14 cellular contexts compared by ENCODE assay signal in genomic region chr1:44361478-44361877, GRCh38. TPM values are rescaled to one million over a fixed set of nuclear protein-coding genes. Genes with fewer than 3 reads are reported as not detected.
DNase-seq lines count a peak whose midpoint lies in the region; ATAC-seq and TF ChIP-seq lines count a peak whose summit lies in the region.
"Had no signal": no experiment of that assay in that cellular context is flagged by ENCODE, and none has a peak within 500 bp of the region (broad histone marks: within the 10 kb centered on the region; RNA-seq: fewer than 3 reads in every experiment).

No MANE protein-coding gene starts in this region.

- no peak overlapping the region for H4K5ac ChIP-seq in H9 (ENCODE audit: insufficient read length, low read depth, low read length)

- no peak for ATAC-seq in gastrocnemius medialis
- ATAC-seq: stimulated activated memory B cell treated with anti-CD40 and anti-IgM and Interleukin-4, amounts not matched to agents 10 μg/mL and 1 μg/mL and 100 μg/mL, for 72 hours had no signal

- no peak overlapping the region for H3K27ac ChIP-seq in H9 (ENCODE audit: insufficient read length, low read depth, low read length)
- H3K27ac ChIP-seq in mesenchymal stem cell (ENCODE audit: low read length, poor library complexity, severe bottlenecking): no peak overlapping the region
- no peak overlapping the region for H3K27ac ChIP-seq in effector memory CD4-positive, alpha-beta T cell (ENCODE audit: insufficient read depth, low read length, poor library complexity, severe bottlenecking)
- no peak overlapping the region for H3K27ac ChIP-seq in gastrocnemius medialis
- H3K27ac ChIP-seq: Peyer's patch had no signal

- H3K79me2 ChIP-seq in H9 (ENCODE audit: insufficient read depth, low read length): no peaks in the 10 kb centered on the region

- no peaks in the 10 kb centered on the region for H3K36me3 Mint-ChIP-seq in H9 (ENCODE audit: insufficient read depth in 1 of 3, low read depth in 3 of 3)
- H3K36me3 Mint-ChIP-seq: CD14-positive monocyte; stimulated activated memory B cell treated with anti-CD40 and anti-IgM and Interleukin-4, amounts not matched to agents 10 μg/mL and 1 μg/mL and 100 μg/mL, for 72 hours had no signal

- H2BK120ac ChIP-seq in H9 (ENCODE audit: low read depth, low read length, poor library complexity, severe bottlenecking) (no peak overlapping the region), mesenchymal stem cell (ENCODE audit: low read depth, low read length) (no peak overlapping the region)

- no peaks in the 10 kb centered on the region for H3K9me3 Mint-ChIP-seq in H9
- H3K9me3 Mint-ChIP-seq: CD14-positive monocyte; stimulated activated memory B cell treated with anti-CD40 and anti-IgM and Interleukin-4, amounts not matched to agents 10 μg/mL and 1 μg/mL and 100 μg/mL, for 72 hours had no signal

- peaks cover 7% of the 10 kb centered on the region for H3K27me3 Mint-ChIP-seq in H9 (ENCODE audit: low read depth)

- H3K18ac ChIP-seq in H9 (ENCODE audit: insufficient read length, low read depth, low read length): no peak overlapping the region
- H3K18ac ChIP-seq in mesenchymal stem cell (ENCODE audit: low read depth in 1 of 2, low read length in 2 of 2): no peak overlapping the region

- H3K14ac ChIP-seq in H9 (ENCODE audit: insufficient read depth, low read length) (no peak overlapping the region), mesenchymal stem cell (ENCODE audit: low read length in 2 of 2) (no peak overlapping the region)

- H2AK5ac ChIP-seq in H9 (ENCODE audit: insufficient read length, low read length): no peak overlapping the region
- no peak overlapping the region for H2AK5ac ChIP-seq in mesenchymal stem cell (ENCODE audit: low read length, severe bottlenecking)

- H2BK15ac ChIP-seq in H9 (ENCODE audit: low read depth, low read length): no peak overlapping the region
- no peak overlapping the region for H2BK15ac ChIP-seq in mesenchymal stem cell (ENCODE audit: low read depth, poor library complexity, severe bottlenecking)

- TF ChIP-seq CTCF in AG04449 (IDR thresholded peaks at IDR 0.05; ENCODE audit: insufficient read depth, low read length, missing control alignments) (peak; percentile 1), H9 (conservative IDR thresholded peaks at IDR 0.05) (peak; percentile 49; the same call in 2 of the 3 replicates), gastrocnemius medialis (IDR thresholded peaks at IDR 0.05 in 4 of 5, conservative IDR thresholded peaks at IDR 0.05 in 1 of 5) (no peak)

- DNase-seq in AG04449 (ENCODE audit: low read depth, low spot score) (no peak), H9 (peak; percentile 35), amniotic epithelial cell (ENCODE audit: low read depth) (peak; percentile 14), iPS-NIHi11 (ENCODE audit: low spot score) (peak; percentile 36), mesenchymal stem cell (no peak), SK-N-DZ (ENCODE audit: low spot score) (no peak), gastrocnemius medialis (no peak)
- DNase-seq in effector memory CD4-positive, alpha-beta T cell: no peak
- DNase-seq: amygdala, kidney glomerular epithelial cell, NCI-H2171, Peyer's patch had no signal

- H3K4me1 ChIP-seq in H9 (ENCODE audit: insufficient read depth, low read length) (no peaks in the 10 kb centered on the region), mesenchymal stem cell (ENCODE audit: control insufficient read depth, insufficient read depth, low read depth, low read length) (no peaks in the 10 kb centered on the region), gastrocnemius medialis (no peaks in the 10 kb centered on the region)
- H3K4me1 ChIP-seq in effector memory CD4-positive, alpha-beta T cell (ENCODE audit: control insufficient read depth, insufficient read depth, low read length, poor library complexity, severe bottlenecking): no peaks in the 10 kb centered on the region
- H3K4me1 ChIP-seq: Peyer's patch had no signal

- peak overlapping the region in 1 of 3 experiments; percentile 54; a peak in 2 of 7 replicates for H3K27ac Mint-ChIP-seq in H9
- H3K27ac Mint-ChIP-seq: CD14-positive monocyte; stimulated activated memory B cell treated with anti-CD40 and anti-IgM and Interleukin-4, amounts not matched to agents 10 μg/mL and 1 μg/mL and 100 μg/mL, for 72 hours had no signal

- in situ Hi-C loops in gastrocnemius medialis (cut with MboI; ENCODE audit: low sequenced_read_pairs in 4 of 4): no loop called here

- no peaks in the 10 kb centered on the region for H3K23me2 ChIP-seq in H9 (ENCODE audit: insufficient read length, low read depth, low read length, poor library complexity, severe bottlenecking)

- H3K4me2 ChIP-seq in H9 (ENCODE audit: insufficient read depth, insufficient read length, low read length) (no peak overlapping the region), mesenchymal stem cell (ENCODE audit: low read length, poor library complexity, severe bottlenecking) (no peak overlapping the region)

- no peaks in the 10 kb centered on the region for H3K79me1 ChIP-seq in H9 (ENCODE audit: insufficient read depth, low read depth, low read length, poor library complexity, severe bottlenecking)
- H3K79me1 ChIP-seq in mesenchymal stem cell (replicated peaks; ENCODE audit: low read length, poor library complexity, severe bottlenecking): no peaks in the 10 kb centered on the region

- H2AFZ ChIP-seq in H9 (ENCODE audit: low read length) (no peak overlapping the region), mesenchymal stem cell (ENCODE audit: low read depth, low read length) (no peak overlapping the region)

- H3K9me3 ChIP-seq in H9 (ENCODE audit: control insufficient read depth, low read depth, low read length) (no peaks in the 10 kb centered on the region), mesenchymal stem cell (ENCODE audit: control insufficient read depth, low read length) (no peaks in the 10 kb centered on the region), gastrocnemius medialis (no peaks in the 10 kb centered on the region)
- H3K9me3 ChIP-seq in effector memory CD4-positive, alpha-beta T cell (ENCODE audit: control insufficient read depth, low read length): no peaks in the 10 kb centered on the region
- H3K9me3 ChIP-seq: Peyer's patch had no signal

- no peak overlapping the region for H4K8ac ChIP-seq in H9 (replicated peaks; ENCODE audit: insufficient read length, low read depth, low read length)
- H4K8ac ChIP-seq in mesenchymal stem cell (ENCODE audit: low read length): no peak overlapping the region

- H3K4ac ChIP-seq in H9 (ENCODE audit: low read depth, low read length) (no peak overlapping the region), mesenchymal stem cell (ENCODE audit: low read depth in 1 of 2, low read length in 2 of 2) (no peak overlapping the region)

- H3K27me3 ChIP-seq in H9 (ENCODE audit: insufficient read depth, low read length) (no peaks in the 10 kb centered on the region), mesenchymal stem cell (ENCODE audit: control insufficient read depth in 1 of 2, insufficient read depth in 1 of 2, low read length in 2 of 2) (peaks cover 25 to 28% of the 10 kb centered on the region in 2 experiments), gastrocnemius medialis (no peaks in the 10 kb centered on the region)
- no peaks in the 10 kb centered on the region for H3K27me3 ChIP-seq in effector memory CD4-positive, alpha-beta T cell (replicated peaks; ENCODE audit: control insufficient read depth, insufficient read depth, low read length, poor library complexity, severe bottlenecking)
- H3K27me3 ChIP-seq: Peyer's patch had no signal

- H2BK5ac ChIP-seq in H9 (ENCODE audit: insufficient read length, low read length) (no peak overlapping the region), mesenchymal stem cell (ENCODE audit: low read depth, low read length, poor library complexity, severe bottlenecking) (no peak overlapping the region)

- no peaks in the 10 kb centered on the region for H4K20me1 ChIP-seq in H9 (ENCODE audit: control insufficient read depth, insufficient read depth, insufficient read length)

- H3K4me3 ChIP-seq in AG04449 (ENCODE audit: low read depth, low read length) (no peak overlapping the region), mesenchymal stem cell (ENCODE audit: insufficient read depth in 1 of 2, low read depth in 1 of 2, low read length in 2 of 2) (no peak overlapping the region), gastrocnemius medialis (no peak overlapping the region)
- no peak overlapping the region for H3K4me3 ChIP-seq in effector memory CD4-positive, alpha-beta T cell (ENCODE audit: insufficient read depth, low read depth, low read length, poor library complexity, severe bottlenecking)
- H3K4me3 ChIP-seq: Peyer's patch had no signal

- no peak overlapping the region for H3K23ac ChIP-seq in H9 (ENCODE audit: insufficient read length, low read depth, low read length)
- H3K23ac ChIP-seq in mesenchymal stem cell (ENCODE audit: low read length in 2 of 2): no peak overlapping the region

- intact Hi-C loops in gastrocnemius medialis (cut with DNase I; ENCODE audit: low total_unique reads): no loop called here

- H3K36me3 ChIP-seq in mesenchymal stem cell (ENCODE audit: control insufficient read depth in 1 of 2, insufficient read depth in 2 of 2, low read depth in 1 of 2, low read length in 2 of 2) (no peaks in the 10 kb centered on the region), gastrocnemius medialis (no peaks in the 10 kb centered on the region)
- H3K36me3 ChIP-seq in effector memory CD4-positive, alpha-beta T cell (ENCODE audit: control insufficient read depth, insufficient read depth, low read length): no peaks in the 10 kb centered on the region
- H3K36me3 ChIP-seq: Peyer's patch had no signal

- no peak overlapping the region for H3K4me3 Mint-ChIP-seq in H9
- H3K4me3 Mint-ChIP-seq: CD14-positive monocyte; stimulated activated memory B cell treated with anti-CD40 and anti-IgM and Interleukin-4, amounts not matched to agents 10 μg/mL and 1 μg/mL and 100 μg/mL, for 72 hours had no signal

- CTCF ChIA-PET in AG04449 (lab: Yijun Ruan, JAX): interaction anchor here (0.7 to 2.3 kb wide), 3 partner anchors 15 to 21 kb away, joined by 3 to 7 read pairs (median 6); no protein-coding TSS in a partner anchor

- H3K56ac ChIP-seq in H9 (ENCODE audit: insufficient read length, low read depth, low read length): no peak overlapping the region

- peaks cover 24 to 32% of the 10 kb centered on the region in 2 experiments for H3K4me1 Mint-ChIP-seq in H9

- H3K9ac ChIP-seq in H9 (ENCODE audit: extremely low read depth, insufficient read length, low read length): no peak overlapping the region
- H3K9ac ChIP-seq in mesenchymal stem cell (ENCODE audit: low read length): no peak overlapping the region

- H2BK12ac ChIP-seq in H9 (ENCODE audit: insufficient read length, low read depth, low read length) (no peak overlapping the region), mesenchymal stem cell (ENCODE audit: low read length in 2 of 2) (no peak overlapping the region)

- H2BK20ac ChIP-seq in H9 (ENCODE audit: low read depth, low read length, poor library complexity, severe bottlenecking): no peak overlapping the region

- H3T11ph ChIP-seq in H9 (ENCODE audit: low read length): no peak overlapping the region

- WGBS in H9 (ENCODE audit: extremely low coverage, insufficient read length, low lambda C conversion rate): no CpG with 5 or more reads among the region's 4 CpGs
- WGBS in mesenchymal stem cell: 76% methylated on average over 4 of the region's 4 CpGs

- POLR2A ChIA-PET in AG04449 (lab: Yijun Ruan, JAX): no interaction called here

- H4K91ac ChIP-seq in H9 (ENCODE audit: insufficient read length, low read depth, low read length): no peak overlapping the region
- no peak overlapping the region for H4K91ac ChIP-seq in mesenchymal stem cell (ENCODE audit: low read length)

- no peak for TF ChIP-seq POLR2A in gastrocnemius medialis (IDR thresholded peaks at IDR 0.05)

RNA-seq across cellular contexts. Expression of gene ERI3, which starts 6.4 kb away (rescaled TPM):
- total RNA-seq in H9 (2021): 59.7 and 61.6 TPM in 2 replicates
- polyA plus RNA-seq in mesenchymal stem cell (2013, experiment 1 of 2): 40.9 TPM
- polyA plus RNA-seq in mesenchymal stem cell (2013, experiment 2 of 2): 42.1 TPM
- polyA plus RNA-seq in SK-N-DZ (2014; cell fraction: cytosol; rRNA removed): 82.3 and 83.8 TPM in 2 replicates
- 48.0 and 48.5 TPM in 2 replicates for polyA plus RNA-seq in SK-N-DZ (2014; cell fraction: nucleus; rRNA removed)
- total RNA-seq in gastrocnemius medialis: 100 to 1,000 TPM in 1 of 4 donors, 10 to 100 TPM in 3; 53.8 to 101 (median 79.8) TPM

RNA-seq across cellular contexts. Expression of gene RNF220, which starts 43.6 kb away (rescaled TPM):
- total RNA-seq in H9 (2021): 109 and 115 TPM in 2 replicates
- polyA plus RNA-seq in mesenchymal stem cell (2013, experiment 1 of 2): 54.2 TPM
- polyA plus RNA-seq in mesenchymal stem cell (2013, experiment 2 of 2): 50.2 TPM
- 152 and 156 TPM in 2 replicates for polyA plus RNA-seq in SK-N-DZ (2014; cell fraction: cytosol; rRNA removed)
- 135 and 152 TPM in 2 replicates for polyA plus RNA-seq in SK-N-DZ (2014; cell fraction: nucleus; rRNA removed)
- total RNA-seq in gastrocnemius medialis: 100 to 1,000 TPM in 3 of 4 donors, 10 to 100 TPM in 1; 91.2 to 172 (median 128) TPM

Comparison
In these comparisons a context has a peak if more than half of its experiments do, and no peak if none do; other contexts are left out.
1. DNase-seq: peak in H9 (single experiment), amniotic epithelial cell (single experiment) and iPS-NIHi11 (single experiment); none in AG04449 (single experiment), mesenchymal stem cell (single experiment), SK-N-DZ (single experiment), effector memory CD4-positive, alpha-beta T cell (0 of 3) and gastrocnemius medialis (0 of 2).
2. CTCF ChIP-seq: peak in AG04449 (single experiment) and H9 (single experiment); none in gastrocnemius medialis (0 of 5).